14 cellular contexts compared by ENCODE assay signal in the genomic region with DNA sequence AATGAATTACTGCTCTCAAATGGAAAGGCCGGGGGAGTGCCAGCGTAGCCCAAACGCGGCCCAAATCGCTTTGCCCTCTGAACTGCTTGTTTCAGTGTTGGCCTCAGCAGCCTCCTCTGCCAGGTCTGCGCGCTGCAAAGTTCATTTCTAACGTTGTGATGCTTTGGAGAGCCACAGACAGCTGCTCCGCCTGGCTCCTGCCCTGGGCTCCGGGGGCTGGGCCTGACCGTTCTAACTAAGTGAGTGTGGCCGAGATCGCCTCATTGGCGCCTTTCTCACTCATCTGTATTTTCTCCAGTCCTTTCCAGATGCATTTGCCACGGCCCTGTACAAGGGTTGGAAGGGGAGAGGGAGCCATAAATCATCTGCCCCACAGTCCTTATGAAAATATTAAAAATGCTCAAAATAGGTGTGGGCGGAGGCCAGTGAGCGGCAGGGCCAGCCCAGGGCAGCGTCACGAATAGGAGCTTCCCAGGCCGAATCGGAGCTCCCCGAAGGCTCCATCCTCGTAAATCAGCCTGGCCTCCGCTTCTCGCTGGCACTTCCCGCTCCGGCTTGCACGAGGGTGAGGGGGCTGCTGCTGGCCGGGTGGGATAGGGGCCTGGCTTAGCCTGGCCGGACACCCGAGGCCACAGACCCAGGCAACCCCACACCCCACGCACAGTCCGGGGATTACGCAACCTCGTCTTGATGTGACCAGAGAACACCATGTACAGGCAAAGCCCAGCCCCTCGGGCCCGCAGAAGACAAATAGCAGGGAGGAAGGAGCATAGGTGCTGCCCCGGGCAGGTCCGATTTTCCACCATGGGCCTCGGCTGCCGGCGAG.
DNase-seq lines count a peak whose midpoint lies in the region; ATAC-seq, FAIRE-seq and TF ChIP-seq lines count a peak whose summit lies in the region.
"Had no signal": no experiment of that assay in that cellular context is flagged by ENCODE, and none has a peak within 500 bp of the region (broad histone marks: within the 10 kb centered on the region; RNA-seq: fewer than 3 reads in every experiment).

No MANE protein-coding gene starts in this region.

- no peak overlapping the region for H3K4me3 ChIP-seq in left ventricle myocardium inferior
- H3K4me3 ChIP-seq in HepG2 (replicated peaks in 1 of 3; ENCODE audit: insufficient read depth in 1 of 3, low read depth in 2 of 3, low read length in 3 of 3), result peak overlapping the region in 1 of 3 experiments; percentile 27; a peak in 1 of 6 replicates
- H3K4me3 ChIP-seq in rectal smooth muscle tissue (ENCODE audit: low read length), result peak overlapping the region; percentile 43
- H3K4me3 ChIP-seq in aorta (ENCODE audit: low read length in 2 of 2), result no peak overlapping the region

- TF ChIP-seq CTCF in left ventricle myocardium inferior (IDR thresholded peaks at IDR 0.05; ENCODE audit: borderline replicate concordance), result no peak
- TF ChIP-seq CTCF in HepG2 (CRISPR knock-in tag; IDR thresholded peaks at IDR 0.05), result no peak

- no TSS peak for BruUV-seq in HepG2 (replicated peaks; lab: Mats Ljungman, UMichigan)

- CTCF ChIA-PET in HepG2 (lab: Yijun Ruan, JAX; ENCODE audit: low intra/inter-chr PET ratio, low total read pairs), result no interaction called here

- DNase-seq in left ventricle myocardium superior (peak; percentile 47), left ventricle myocardium inferior (no peak), HepG2 (ENCODE audit: low spot score) (no peak), aorta (peak; percentile 74 to 91), hypothalamus (lab: John Stamatoyannopoulos, UW) (no peak), OCI-M2 (lab: John Stamatoyannopoulos, UW; ENCODE audit: unreplicated experiment) (no peak), NCI-H510A treated with DMSO at 0.1 percent for 48 hours (lab: John Stamatoyannopoulos, UW) (no peak)
- DNase-seq: DND-41, NCI-H1105 treated with DMSO at 0.1 percent for 48 hours, SHP77 had no signal

- H3K27me3 ChIP-seq in left ventricle myocardium inferior (ENCODE audit: low read depth) (peaks cover 72% of the 10 kb centered on the region), HepG2 (ENCODE audit: control insufficient read depth in 1 of 2, insufficient read depth in 2 of 2, low read length in 2 of 2) (peaks cover 6 to 56% of the 10 kb centered on the region in 2 experiments; a peak in 4 of 5 replicates), rectal smooth muscle tissue (ENCODE audit: control insufficient read depth, insufficient read depth, low read length) (no peaks in the 10 kb centered on the region), aorta (ENCODE audit: control insufficient read depth in 1 of 2, insufficient read depth in 2 of 2, low read length in 1 of 2) (no peaks in the 10 kb centered on the region)

- H3K4me1 ChIP-seq in left ventricle myocardium inferior, result no peaks in the 10 kb centered on the region
- peaks cover 28% of the 10 kb centered on the region for H3K4me1 ChIP-seq in HepG2 (ENCODE audit: insufficient read depth, low read length)
- peaks cover 48% of the 10 kb centered on the region for H3K4me1 ChIP-seq in rectal smooth muscle tissue (ENCODE audit: control insufficient read depth, insufficient read depth, low read length)
- H3K4me1 ChIP-seq in aorta (ENCODE audit: control insufficient read depth in 1 of 2, insufficient read depth in 2 of 2, low read length in 2 of 2), result no peaks in the 10 kb centered on the region

- peak overlapping the region; percentile 57 for H3K4me2 ChIP-seq in HepG2 (ENCODE audit: low read depth, low read length)

- in situ Hi-C loops in HepG2 (cut with HindIII; ENCODE audit: extremely low pct_ligation_motif_present, low pct_unique_long_range_greater_than_20kb), result no loop called here

- TF ChIP-seq EP300 in HepG2 (IDR thresholded peaks at IDR 0.05; ENCODE audit: low read depth in 2 of 2, low read length in 2 of 2) (no peak), HepG2 (CRISPR knock-in tag; IDR thresholded peaks at IDR 0.05; ENCODE audit: borderline replicate concordance) (no peak)

- TF ChIP-seq POLR2A in HepG2 (IDR thresholded peaks at IDR 0.05; ENCODE audit: insufficient read depth in 1 of 2, low read depth in 2 of 2, low read length in 2 of 2), result no peak

- no peak overlapping the region for H3K27ac ChIP-seq in left ventricle myocardium inferior (replicated peaks)
- no peak overlapping the region for H3K27ac ChIP-seq in HepG2 (ENCODE audit: extremely low read length, insufficient read depth, low read length)
- H3K27ac ChIP-seq in rectal smooth muscle tissue (ENCODE audit: low read depth, low read length), result peak overlapping the region; percentile 97
- H3K27ac ChIP-seq in aorta (ENCODE audit: low read depth in 1 of 2, low read length in 2 of 2), result no peak overlapping the region
- H3K27ac ChIP-seq: WERI-Rb-1 had no signal

- H4K20me1 ChIP-seq in HepG2 (ENCODE audit: insufficient read depth, low read length), result no peaks in the 10 kb centered on the region

- 58% methylated on average over 27 of the region's 42 CpGs for WGBS in HepG2 (ENCODE audit: low lambda C conversion rate)
- 21 to 22% methylated on average over 42 of the region's 42 CpGs for WGBS in aorta, 2 donors

- no peaks in the 10 kb centered on the region for H3K79me2 ChIP-seq in HepG2 (ENCODE audit: insufficient read depth, low read length)

- no peak for FAIRE-seq in HepG2 (lab: Jason Lieb, UNC)
- FAIRE-seq: astrocyte, GM12892 had no signal

- no peaks in the 10 kb centered on the region for H3K9me3 ChIP-seq in left ventricle myocardium inferior (replicated peaks)
- no peaks in the 10 kb centered on the region for H3K9me3 ChIP-seq in HepG2 (ENCODE audit: low read length)
- H3K9me3 ChIP-seq in aorta (ENCODE audit: control insufficient read depth, low read length), result no peaks in the 10 kb centered on the region

- H3K9ac ChIP-seq in HepG2 (ENCODE audit: insufficient read depth, low read depth, low read length) (no peak overlapping the region), rectal smooth muscle tissue (ENCODE audit: low read length) (peak overlapping the region; percentile 10)

- no peak for TF ChIP-seq RAD21 in HepG2 (CRISPR knock-in tag; IDR thresholded peaks at IDR 0.05)

- intact Hi-C loops in left ventricle myocardium superior (cut with micrococcal nuclease) (no loop called here), left ventricle myocardium inferior (cut with micrococcal nuclease) (no loop called here), HepG2 (cut with micrococcal nuclease; ENCODE audit: unreplicated experiment) (no loop called here), aorta (cut with DNase I) (no loop called here)

- peak overlapping the region; percentile 12 for H2AFZ ChIP-seq in HepG2 (ENCODE audit: low read length)

- H3K36me3 ChIP-seq in left ventricle myocardium inferior (no peaks in the 10 kb centered on the region), HepG2 (replicated peaks in 1 of 2; ENCODE audit: control insufficient read depth in 1 of 2, insufficient read depth in 2 of 2, low read length in 2 of 2) (no peaks in the 10 kb centered on the region), rectal smooth muscle tissue (ENCODE audit: control insufficient read depth, insufficient read depth, low read length) (no peaks in the 10 kb centered on the region), aorta (ENCODE audit: control insufficient read depth in 1 of 2, insufficient read depth in 2 of 2, low read length in 1 of 2) (no peaks in the 10 kb centered on the region)
- H3K36me3 ChIP-seq: WERI-Rb-1 had no signal

- POLR2A ChIA-PET in HepG2 (lab: Yijun Ruan, JAX), result no interaction called here

- ATAC-seq in left ventricle myocardium superior (peak; percentile 6), HepG2 (peak; percentile 82), aorta (ENCODE audit: low FRiP score) (peak; percentile 87)

TF ChIP-seq in HepG2, 621 proteins besides CTCF, POLR2A, EP300 and RAD21 (continues in another document):
- TF ChIP-seq, protein P1, sequence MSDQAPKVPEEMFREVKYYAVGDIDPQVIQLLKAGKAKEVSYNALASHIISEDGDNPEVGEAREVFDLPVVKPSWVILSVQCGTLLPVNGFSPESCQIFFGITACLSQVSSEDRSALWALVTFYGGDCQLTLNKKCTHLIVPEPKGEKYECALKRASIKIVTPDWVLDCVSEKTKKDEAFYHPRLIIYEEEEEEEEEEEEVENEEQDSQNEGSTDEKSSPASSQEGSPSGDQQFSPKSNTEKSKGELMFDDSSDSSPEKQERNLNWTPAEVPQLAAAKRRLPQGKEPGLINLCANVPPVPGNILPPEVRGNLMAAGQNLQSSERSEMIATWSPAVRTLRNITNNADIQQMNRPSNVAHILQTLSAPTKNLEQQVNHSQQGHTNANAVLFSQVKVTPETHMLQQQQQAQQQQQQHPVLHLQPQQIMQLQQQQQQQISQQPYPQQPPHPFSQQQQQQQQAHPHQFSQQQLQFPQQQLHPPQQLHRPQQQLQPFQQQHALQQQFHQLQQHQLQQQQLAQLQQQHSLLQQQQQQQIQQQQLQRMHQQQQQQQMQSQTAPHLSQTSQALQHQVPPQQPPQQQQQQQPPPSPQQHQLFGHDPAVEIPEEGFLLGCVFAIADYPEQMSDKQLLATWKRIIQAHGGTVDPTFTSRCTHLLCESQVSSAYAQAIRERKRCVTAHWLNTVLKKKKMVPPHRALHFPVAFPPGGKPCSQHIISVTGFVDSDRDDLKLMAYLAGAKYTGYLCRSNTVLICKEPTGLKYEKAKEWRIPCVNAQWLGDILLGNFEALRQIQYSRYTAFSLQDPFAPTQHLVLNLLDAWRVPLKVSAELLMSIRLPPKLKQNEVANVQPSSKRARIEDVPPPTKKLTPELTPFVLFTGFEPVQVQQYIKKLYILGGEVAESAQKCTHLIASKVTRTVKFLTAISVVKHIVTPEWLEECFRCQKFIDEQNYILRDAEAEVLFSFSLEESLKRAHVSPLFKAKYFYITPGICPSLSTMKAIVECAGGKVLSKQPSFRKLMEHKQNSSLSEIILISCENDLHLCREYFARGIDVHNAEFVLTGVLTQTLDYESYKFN (CRISPR knock-in tag; conservative IDR thresholded peaks at IDR 0.05), result no peak
- TF ChIP-seq ZNF792 (CRISPR knock-in tag; IDR thresholded peaks at IDR 0.05) (no peak), ARNT (IDR thresholded peaks at IDR 0.05) (no peak), AGO1 (IDR thresholded peaks at IDR 0.05; ENCODE audit: low read depth, low read length, poor library complexity, severe bottlenecking) (no peak), SIX1 (CRISPR knock-in tag; IDR thresholded peaks at IDR 0.05; ENCODE audit: borderline replicate concordance) (no peak), RFXAP (CRISPR knock-in tag; IDR thresholded peaks at IDR 0.05; ENCODE audit: borderline replicate concordance) (no peak), MEF2D (CRISPR knock-in tag; IDR thresholded peaks at IDR 0.05) (no peak), SATB2 (CRISPR knock-in tag; IDR thresholded peaks at IDR 0.05) (no peak), MIER3 (CRISPR knock-in tag; IDR thresholded peaks at IDR 0.05; ENCODE audit: borderline replicate concordance) (no peak), KLF16 (CRISPR knock-in tag; IDR thresholded peaks at IDR 0.05) (no peak), NFYB (CRISPR knock-in tag; IDR thresholded peaks at IDR 0.05) (no peak), ZNF556 (CRISPR knock-in tag; IDR thresholded peaks at IDR 0.05; ENCODE audit: borderline replicate concordance) (no peak), CBX1 (IDR thresholded peaks at IDR 0.05; ENCODE audit: low read depth) (no peak)

Comparison
In these comparisons a context has a peak if more than half of its experiments do, and no peak if none do; other contexts are left out.
1. DNase-seq: peak in left ventricle myocardium superior (single experiment) and aorta (2 of 2); none in left ventricle myocardium inferior (single experiment), HepG2 (single experiment), hypothalamus (0 of 51), OCI-M2 (single experiment) and NCI-H510A treated with DMSO at 0.1 percent for 48 hours (single experiment).
2. ATAC-seq: peak in every context shown above with its lines; median percentile 87 in aorta; 82 in HepG2; 6 in left ventricle myocardium superior.